In genomic region chr17:57490890-57491289, GRCh38 we compare ENCODE assay signal across 26 cellular contexts.
DNase-seq lines count a peak whose midpoint lies in the region; ATAC-seq and TF ChIP-seq lines count a peak whose summit lies in the region.
"Had no signal": no experiment of that assay in that cellular context is flagged by ENCODE, and none has a peak within 500 bp of the region (broad histone marks: within the 10 kb centered on the region; RNA-seq: fewer than 3 reads in every experiment).

No MANE protein-coding gene starts in this region.

- no peak overlapping the region for H2AFZ ChIP-seq in parathyroid adenoma
- H2AFZ ChIP-seq in mammary epithelial cell (ENCODE audit: low read depth, low read length) = no peak overlapping the region

- H3K9me3 Mint-ChIP-seq in activated naive CD4-positive, alpha-beta T cell treated with anti-CD3 and anti-CD28 coated beads, Interleukin-2, amount 50 U/mL, for 24 hours = no peaks in the 10 kb centered on the region
- H3K9me3 Mint-ChIP-seq in naive thymus-derived CD8-positive, alpha-beta T cell = no peaks in the 10 kb centered on the region
- H3K9me3 Mint-ChIP-seq in HFFc6 = no peaks in the 10 kb centered on the region
- H3K9me3 Mint-ChIP-seq: CD8-positive, alpha-beta memory T cell; mesothelial cell of epicardium; nephron; T-helper 2 cell treated with Interferon-gamma antibody and Interleukin-4, amounts not matched to agents 5 μg/mL and 100 μg/mL, for 36 hours; type B pancreatic cell had no signal

- H3K27me3 ChIP-seq in parathyroid adenoma (ENCODE audit: control insufficient read depth, insufficient read depth, low read length) (no peaks in the 10 kb centered on the region), mammary epithelial cell (ENCODE audit: insufficient read depth, low read length) (no peaks in the 10 kb centered on the region)
- H3K27me3 ChIP-seq: heart right ventricle had no signal

- POLR2A ChIA-PET in naive thymus-derived CD8-positive, alpha-beta T cell (lab: Charles Lee) = no interaction called here

- H3K27ac ChIP-seq in parathyroid adenoma = peak overlapping the region; percentile 13
- H3K27ac ChIP-seq in mammary epithelial cell (ENCODE audit: insufficient read depth, low read depth, low read length) = no peak overlapping the region
- H3K27ac ChIP-seq: heart right ventricle, KMS-11, RWPE1, SK-N-MC, VCaP had no signal

- no peak overlapping the region for H3K4me3 Mint-ChIP-seq in activated naive CD4-positive, alpha-beta T cell treated with anti-CD3 and anti-CD28 coated beads, Interleukin-2, amount 50 U/mL, for 24 hours
- no peak overlapping the region for H3K4me3 Mint-ChIP-seq in naive thymus-derived CD8-positive, alpha-beta T cell
- H3K4me3 Mint-ChIP-seq in HFFc6 = no peak overlapping the region
- H3K4me3 Mint-ChIP-seq: CD8-positive, alpha-beta memory T cell; mesothelial cell of epicardium; nephron; T-helper 2 cell treated with Interferon-gamma antibody and Interleukin-4, amounts not matched to agents 5 μg/mL and 100 μg/mL, for 36 hours; type B pancreatic cell had no signal

- peaks cover 55% of the 10 kb centered on the region for H3K4me1 ChIP-seq in parathyroid adenoma
- H3K4me1 ChIP-seq in mammary epithelial cell (ENCODE audit: insufficient read depth, low read length) = no peaks in the 10 kb centered on the region

- peak; percentile 21 for TF ChIP-seq CTCF in parathyroid adenoma (IDR thresholded peaks at IDR 0.05)
- TF ChIP-seq CTCF in HFFc6 (IDR thresholded peaks at IDR 0.05) = no peak
- no peak for TF ChIP-seq CTCF in mammary epithelial cell (conservative IDR thresholded peaks at IDR 0.05 in 1 of 2, IDR thresholded peaks at IDR 0.05 in 1 of 2; ENCODE audit: extremely low read depth in 1 of 2, insufficient read depth in 1 of 2, low read depth in 1 of 2, low read length in 2 of 2)

- H3K79me2 ChIP-seq in parathyroid adenoma (peaks cover 89% of the 10 kb centered on the region), mammary epithelial cell (ENCODE audit: insufficient read depth, low read length) (no peaks in the 10 kb centered on the region)

- H3K9ac ChIP-seq in parathyroid adenoma (no peak overlapping the region), mammary epithelial cell (ENCODE audit: insufficient read depth, low read length) (no peak overlapping the region)
- H3K9ac ChIP-seq: KMS-11 had no signal

- no peak for DNase-seq in activated naive CD4-positive, alpha-beta T cell treated with Interleukin-2 at 50 U/mL for 16 hours
- DNase-seq in cerebellum (ENCODE audit: low spot score) (peak; percentile 31), HFFc6 (no peak), mammary epithelial cell (no peak)
- DNase-seq in naive thymus-derived CD8-positive, alpha-beta T cell = no peak
- DNase-seq: activated CD4-positive, alpha-beta T cell treated with anti-CD3 and anti-CD28 coated beads, Interleukin-2, amount 50 U/mL, for 1 hour; AML-193; CD8-positive, alpha-beta memory T cell; DMS153; effector memory CD4-positive, alpha-beta T cell; foreskin fibroblast; GF-D8; heart right ventricle; NCI-H774; stimulated activated CD8-positive, alpha-beta memory T cell treated with anti-CD3 and anti-CD28 coated beads, Interleukin-4, amount 100 ng/mL, for 48 hours had no signal

- peak overlapping the region; percentile 55 for H3K27ac Mint-ChIP-seq in activated naive CD4-positive, alpha-beta T cell treated with anti-CD3 and anti-CD28 coated beads, Interleukin-2, amount 50 U/mL, for 24 hours
- peak overlapping the region in 2 of 10 donors; percentile 22 to 83 for H3K27ac Mint-ChIP-seq in naive thymus-derived CD8-positive, alpha-beta T cell
- no peak overlapping the region for H3K27ac Mint-ChIP-seq in HFFc6
- H3K27ac Mint-ChIP-seq: CD8-positive, alpha-beta memory T cell; mesothelial cell of epicardium; T-helper 2 cell treated with Interferon-gamma antibody and Interleukin-4, amounts not matched to agents 5 μg/mL and 100 μg/mL, for 36 hours; type B pancreatic cell had no signal

- CTCF ChIA-PET in mammary epithelial cell (lab: Charles Lee; ENCODE audit: low non-redundant PET) = no interaction called here

- peaks cover 52% of the 10 kb centered on the region for H3K4me1 Mint-ChIP-seq in activated naive CD4-positive, alpha-beta T cell treated with anti-CD3 and anti-CD28 coated beads, Interleukin-2, amount 50 U/mL, for 24 hours
- peaks cover 33 to 75% (median 60%) of the 10 kb centered on the region in 4 donors for H3K4me1 Mint-ChIP-seq in naive thymus-derived CD8-positive, alpha-beta T cell
- peaks cover 16% of the 10 kb centered on the region for H3K4me1 Mint-ChIP-seq in HFFc6 (ENCODE audit: low read depth)

- H3K4me2 ChIP-seq in parathyroid adenoma (ENCODE audit: low read length) (no peak overlapping the region), mammary epithelial cell (ENCODE audit: insufficient read depth, low read depth, low read length) (no peak overlapping the region)
- H3K4me2 ChIP-seq: KMS-11 had no signal

- no TSS peak for BruUV-seq in mammary epithelial cell (replicated peaks; lab: Mats Ljungman, UMichigan)

- ATAC-seq in naive thymus-derived CD8-positive, alpha-beta T cell = no peak
- ATAC-seq in HG03378 (IDR thresholded peaks at IDR 0.05; ENCODE audit: unreplicated experiment) = no peak
- ATAC-seq: heart right ventricle had no signal

- H3K4me3 ChIP-seq in parathyroid adenoma (ENCODE audit: low read depth, low read length) (no peak overlapping the region), mammary epithelial cell (replicated peaks in 1 of 3; ENCODE audit: insufficient read depth in 1 of 3, low read depth in 2 of 3, low read length in 3 of 3) (no peak overlapping the region)
- H3K4me3 ChIP-seq: heart right ventricle, SK-N-MC had no signal

- peaks cover 2% of the 10 kb centered on the region for H3K36me3 Mint-ChIP-seq in activated naive CD4-positive, alpha-beta T cell treated with anti-CD3 and anti-CD28 coated beads, Interleukin-2, amount 50 U/mL, for 24 hours
- peaks cover 0 to 4% (median 3%) of the 10 kb centered on the region in 3 donors for H3K36me3 Mint-ChIP-seq in naive thymus-derived CD8-positive, alpha-beta T cell
- peaks cover 6% of the 10 kb centered on the region; the same call in 1 of the 2 replicates for H3K36me3 Mint-ChIP-seq in HFFc6 (ENCODE audit: low read depth)
- H3K36me3 Mint-ChIP-seq: mesothelial cell of epicardium had no signal

- no peaks in the 10 kb centered on the region for H3K36me3 ChIP-seq in parathyroid adenoma (ENCODE audit: control insufficient read depth, insufficient read depth, low read length)
- no peaks in the 10 kb centered on the region for H3K36me3 ChIP-seq in mammary epithelial cell (ENCODE audit: insufficient read depth, low read length)
- H3K36me3 ChIP-seq: heart right ventricle had no signal

- no peaks in the 10 kb centered on the region for H3K27me3 Mint-ChIP-seq in activated naive CD4-positive, alpha-beta T cell treated with anti-CD3 and anti-CD28 coated beads, Interleukin-2, amount 50 U/mL, for 24 hours
- no peaks in the 10 kb centered on the region for H3K27me3 Mint-ChIP-seq in naive thymus-derived CD8-positive, alpha-beta T cell
- peaks cover 5% of the 10 kb centered on the region for H3K27me3 Mint-ChIP-seq in HFFc6 (ENCODE audit: insufficient read depth)
- H3K27me3 Mint-ChIP-seq: type B pancreatic cell had no signal

- in situ Hi-C loops in mammary epithelial cell (cut with MboI; ENCODE audit: low sequenced_read_pairs in 2 of 2) = no loop called here

- dilution Hi-C loops in mammary epithelial cell (cut with HindIII; ENCODE audit: low sequenced_read_pairs) = no loop called here

- no peaks in the 10 kb centered on the region for H3K9me3 ChIP-seq in parathyroid adenoma (ENCODE audit: control insufficient read depth, low read length)
- no peaks in the 10 kb centered on the region for H3K9me3 ChIP-seq in mammary epithelial cell (replicated peaks; ENCODE audit: insufficient read depth, low read length)
- H3K9me3 ChIP-seq: heart right ventricle had no signal

- intact Hi-C loops in mammary epithelial cell (cut with micrococcal nuclease) = no loop called here

- WGBS in mammary epithelial cell (ENCODE audit: low coverage, missing lambda C conversion rate) = 52% methylated on average over 12 of the region's 12 CpGs

- no peaks in the 10 kb centered on the region for H4K20me1 ChIP-seq in mammary epithelial cell (ENCODE audit: insufficient read depth, low read length)
